ENCODE assay signal across 9 cellular contexts in the genomic region with DNA sequence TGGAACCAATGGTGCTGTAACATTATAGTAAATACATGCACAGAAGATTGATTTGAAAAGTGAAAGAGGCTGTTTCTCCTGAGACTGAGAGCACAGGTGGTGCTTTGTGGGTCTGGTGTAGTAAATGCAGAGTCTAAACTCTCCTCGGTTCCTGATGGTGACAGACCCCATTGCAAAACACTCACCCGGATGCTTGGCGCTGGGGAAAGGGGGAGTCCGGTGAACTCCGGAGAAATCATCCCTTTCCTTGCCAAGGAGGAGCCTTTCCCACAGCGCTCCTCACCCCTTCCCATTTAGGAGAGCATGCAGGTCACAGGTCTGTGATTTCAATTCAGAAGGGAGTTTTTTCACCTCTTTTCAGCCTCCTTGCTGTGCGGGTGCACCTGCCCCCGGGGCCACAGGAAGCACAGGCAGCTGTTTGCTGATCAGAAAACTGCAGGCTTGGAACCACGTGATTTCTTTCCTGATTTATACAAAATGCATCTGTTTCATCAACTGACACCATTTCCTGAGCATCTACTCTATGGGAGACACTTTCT.
DNase-seq lines count a peak whose midpoint lies in the region; ATAC-seq and TF ChIP-seq lines count a peak whose summit lies in the region.
"Had no signal": no experiment of that assay in that cellular context is flagged by ENCODE, and none has a peak within 500 bp of the region (broad histone marks: within the 10 kb centered on the region; RNA-seq: fewer than 3 reads in every experiment).

No MANE protein-coding gene starts in this region.

- WGBS in testis, 2 donors = 44 to 55% methylated on average over 9 of the region's 9 CpGs

- no peak for TF ChIP-seq CTCF in neural progenitor cell (IDR thresholded peaks at IDR 0.05)
- TF ChIP-seq CTCF in testis (IDR thresholded peaks at IDR 0.05) = no peak

- ATAC-seq in HG02840 (IDR thresholded peaks at IDR 0.05; ENCODE audit: low FRiP score, unreplicated experiment) = peak; percentile 50

- H3K4me1 Mint-ChIP-seq in neural progenitor cell = peaks cover 41% of the 10 kb centered on the region

- H3K9me3 ChIP-seq in neural progenitor cell (ENCODE audit: low read depth) (no peaks in the 10 kb centered on the region), testis (no peaks in the 10 kb centered on the region)
- H3K9me3 ChIP-seq: A549 had no signal

- no peak overlapping the region for H3K27ac ChIP-seq in neural progenitor cell
- H3K27ac ChIP-seq in testis = no peak overlapping the region

- H3F3A ChIP-seq in neural progenitor cell (ENCODE audit: low read depth) = no peaks in the 10 kb centered on the region

- H3K79me2 ChIP-seq in neural progenitor cell (ENCODE audit: low read depth) = no peaks in the 10 kb centered on the region

- H3K9ac ChIP-seq in neural progenitor cell = no peak overlapping the region

- peak overlapping the region; percentile 53 for H3K27ac Mint-ChIP-seq in neural progenitor cell

- H3K4me3 Mint-ChIP-seq in neural progenitor cell = no peak overlapping the region

- H2AFZ ChIP-seq in neural progenitor cell (replicated peaks) = peak overlapping the region; percentile 73

- TF ChIP-seq POLR2A in Raji (IDR thresholded peaks at IDR 0.05; ENCODE audit: insufficient read depth, low read depth, low read length) (peak; percentile 47; the same call in 1 of the 2 replicates), testis (IDR thresholded peaks at IDR 0.05) (no peak)

- intact Hi-C loops in testis (cut with DNase I; ENCODE audit: low total_unique reads) = no loop called here

- H3K27me3 ChIP-seq in neural progenitor cell (no peaks in the 10 kb centered on the region), testis (no peaks in the 10 kb centered on the region)

- H3K36me3 ChIP-seq in neural progenitor cell (no peaks in the 10 kb centered on the region), testis (ENCODE audit: low read depth, missing control alignments) (no peaks in the 10 kb centered on the region)

- H3K4me2 ChIP-seq in neural progenitor cell = peak overlapping the region; percentile 41
- H3K4me2 ChIP-seq: A549 had no signal

- H3K9me3 Mint-ChIP-seq in neural progenitor cell = peaks cover 4% of the 10 kb centered on the region

- no peaks in the 10 kb centered on the region for H4K20me1 ChIP-seq in neural progenitor cell (ENCODE audit: low read depth)

- no peaks in the 10 kb centered on the region for H3K36me3 Mint-ChIP-seq in neural progenitor cell

- no peak overlapping the region for H3K4me3 ChIP-seq in neural progenitor cell
- no peak overlapping the region for H3K4me3 ChIP-seq in testis
- H3K4me3 ChIP-seq: A549 had no signal

- peaks cover 13% of the 10 kb centered on the region for H3K27me3 Mint-ChIP-seq in neural progenitor cell (ENCODE audit: insufficient read depth, low read depth)

- H3K4me1 ChIP-seq in neural progenitor cell = peaks cover 16% of the 10 kb centered on the region
- H3K4me1 ChIP-seq in testis = no peaks in the 10 kb centered on the region

- DNase-seq in NCI-H1092 treated with DMSO at 0.1 percent for 48 hours (lab: John Stamatoyannopoulos, UW) (peak; percentile 14), NCI-H1092 (lab: John Stamatoyannopoulos, UW) (no peak), neural progenitor cell (ENCODE audit: low spot score) (no peak), 8988T (no peak), testis (no peak), globus pallidus (ENCODE audit: low spot score) (no peak)
